Comparison of ENCODE assay signal across 19 cellular contexts in the genomic region with DNA sequence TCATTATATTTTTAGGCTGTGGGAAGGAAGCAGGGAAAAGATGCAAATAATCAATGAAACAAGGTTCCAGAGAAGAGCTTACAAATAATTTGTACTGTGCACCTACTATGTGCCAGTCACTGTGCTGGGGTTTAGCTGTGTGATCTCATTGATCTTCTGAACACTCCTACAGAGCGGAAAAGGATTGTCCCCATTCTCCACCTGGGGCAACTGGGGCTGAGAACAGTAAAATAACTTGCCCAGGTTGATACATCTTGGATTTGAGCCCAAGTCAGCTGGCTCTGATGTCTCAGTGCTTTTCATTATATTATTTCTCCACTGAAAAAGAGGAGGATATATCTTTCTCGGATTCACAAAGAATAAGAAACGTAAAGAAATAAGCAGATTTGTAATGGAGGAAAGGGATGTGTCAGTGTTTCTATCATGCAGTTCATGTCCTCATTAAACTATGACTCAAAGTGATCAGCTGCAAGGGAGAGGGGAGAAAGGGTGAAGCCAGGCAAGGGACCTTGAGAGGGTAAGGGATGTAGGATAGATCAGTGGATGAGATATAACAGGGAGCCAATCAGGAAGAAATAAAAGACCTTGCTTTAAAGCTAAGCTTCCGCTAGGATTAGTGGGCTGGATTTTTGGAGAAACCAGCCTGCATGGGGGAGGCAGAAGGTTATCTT.
DNase-seq lines count a peak whose midpoint lies in the region; ATAC-seq and TF ChIP-seq lines count a peak whose summit lies in the region.
"Had no signal": no experiment of that assay in that cellular context is flagged by ENCODE, and none has a peak within 500 bp of the region (broad histone marks: within the 10 kb centered on the region; RNA-seq: fewer than 3 reads in every experiment).

No MANE protein-coding gene starts in this region.

- in situ Hi-C loops in KBM-7 (cut with MboI; ENCODE audit: low pct_unique_long_range_greater_than_20kb, low sequenced_read_pairs) = no loop called here

- no peak for TF ChIP-seq CTCF in brain (conservative IDR thresholded peaks at IDR 0.05)

- H3K9me3 Mint-ChIP-seq in stimulated activated naive CD8-positive, alpha-beta T cell treated with anti-CD3 and anti-CD28 coated beads, Interleukin-15, Interleukin-2, amounts not matched to agents 100 ng/mL and 50 ng/mL, for 24 hours = no peaks in the 10 kb centered on the region
- H3K9me3 Mint-ChIP-seq in stimulated activated naive CD8-positive, alpha-beta T cell treated with anti-CD3 and anti-CD28 coated beads, Interleukin-15, amount 100 ng/mL, for 72 hours = no peaks in the 10 kb centered on the region
- H3K9me3 Mint-ChIP-seq in brain = no peaks in the 10 kb centered on the region
- H3K9me3 Mint-ChIP-seq: activated naive CD4-positive, alpha-beta T cell treated with anti-CD3 and anti-CD28 coated beads, Interleukin-2, amount 50 U/mL, for 72 hours; mesothelial cell of epicardium had no signal

- no peak for DNase-seq in stimulated activated naive CD8-positive, alpha-beta T cell treated with anti-CD3 and anti-CD28 coated beads, Interleukin-15, amount 100 ng/mL, for 72 hours
- DNase-seq in KBM-7 (no peak), NCI-H2196 (lab: John Stamatoyannopoulos, UW; ENCODE audit: unreplicated experiment) (no peak), T-helper 9 cell (no peak)
- DNase-seq: activated CD4-positive, CD25-positive, alpha-beta regulatory T cell treated with anti-CD3 and anti-CD28 coated beads, Interleukin-2, amount 50 U/mL, for 72 hours; Caco-2; Kasumi-1; NCI-H1436; NCI-H2227 treated with DMSO at 0.1 percent for 48 hours; right cardiac atrium; stimulated activated CD4-positive, alpha-beta T cell treated with anti-CD3 and anti-CD28 coated beads, Interleukin-1b, Interleukin-23, amount 100 ng/mL, for 48 hours; T-helper 2 cell had no signal

- no peak overlapping the region for H3K4me3 Mint-ChIP-seq in stimulated activated naive CD8-positive, alpha-beta T cell treated with anti-CD3 and anti-CD28 coated beads, Interleukin-15, Interleukin-2, amounts not matched to agents 100 ng/mL and 50 ng/mL, for 24 hours
- no peak overlapping the region for H3K4me3 Mint-ChIP-seq in stimulated activated naive CD8-positive, alpha-beta T cell treated with anti-CD3 and anti-CD28 coated beads, Interleukin-15, amount 100 ng/mL, for 72 hours
- no peak overlapping the region for H3K4me3 Mint-ChIP-seq in brain
- H3K4me3 Mint-ChIP-seq: mesothelial cell of epicardium had no signal

- H3K27me3 Mint-ChIP-seq in stimulated activated naive CD8-positive, alpha-beta T cell treated with anti-CD3 and anti-CD28 coated beads, Interleukin-15, Interleukin-2, amounts not matched to agents 100 ng/mL and 50 ng/mL, for 24 hours = no peaks in the 10 kb centered on the region
- no peaks in the 10 kb centered on the region for H3K27me3 Mint-ChIP-seq in stimulated activated naive CD8-positive, alpha-beta T cell treated with anti-CD3 and anti-CD28 coated beads, Interleukin-15, amount 100 ng/mL, for 72 hours
- peaks cover 6% of the 10 kb centered on the region for H3K27me3 Mint-ChIP-seq in brain

- peak overlapping the region; percentile 82 for H3K27ac Mint-ChIP-seq in stimulated activated naive CD8-positive, alpha-beta T cell treated with anti-CD3 and anti-CD28 coated beads, Interleukin-15, Interleukin-2, amounts not matched to agents 100 ng/mL and 50 ng/mL, for 24 hours
- peak overlapping the region in 1 of 2 donors; percentile 3 for H3K27ac Mint-ChIP-seq in stimulated activated naive CD8-positive, alpha-beta T cell treated with anti-CD3 and anti-CD28 coated beads, Interleukin-15, amount 100 ng/mL, for 72 hours
- peak overlapping the region in 3 of 5 experiments; percentile 7 to 24 (median 16) for H3K27ac Mint-ChIP-seq in brain
- H3K27ac Mint-ChIP-seq: mesothelial cell of epicardium had no signal

- H3K4me1 Mint-ChIP-seq in stimulated activated naive CD8-positive, alpha-beta T cell treated with anti-CD3 and anti-CD28 coated beads, Interleukin-15, Interleukin-2, amounts not matched to agents 100 ng/mL and 50 ng/mL, for 24 hours (ENCODE audit: low read depth) = peaks cover 37% of the 10 kb centered on the region
- H3K4me1 Mint-ChIP-seq in stimulated activated naive CD8-positive, alpha-beta T cell treated with anti-CD3 and anti-CD28 coated beads, Interleukin-15, amount 100 ng/mL, for 72 hours = peaks cover 31% of the 10 kb centered on the region
- H3K4me1 Mint-ChIP-seq in brain = peaks cover 23% of the 10 kb centered on the region

- ATAC-seq in stimulated activated naive CD8-positive, alpha-beta T cell treated with anti-CD3 and anti-CD28 coated beads, Interleukin-15, amount 100 ng/mL, for 72 hours = no peak
- ATAC-seq in HG02973 (IDR thresholded peaks at IDR 0.05; ENCODE audit: unreplicated experiment) (peak; percentile 2), GM18519 (IDR thresholded peaks at IDR 0.05; ENCODE audit: low FRiP score, unreplicated experiment) (no peak)
- ATAC-seq: right cardiac atrium, Right ventricle myocardium inferior had no signal

- peaks cover 13% of the 10 kb centered on the region for H3K36me3 Mint-ChIP-seq in stimulated activated naive CD8-positive, alpha-beta T cell treated with anti-CD3 and anti-CD28 coated beads, Interleukin-15, Interleukin-2, amounts not matched to agents 100 ng/mL and 50 ng/mL, for 24 hours (ENCODE audit: low read depth)
- H3K36me3 Mint-ChIP-seq in brain = peaks cover 25% of the 10 kb centered on the region
- H3K36me3 Mint-ChIP-seq: mesothelial cell of epicardium had no signal
